Comparison of ENCODE assay signal across 35 cellular contexts in genomic region chr2:29031046-29031445, GRCh38. TPM values are rescaled to one million over a fixed set of nuclear protein-coding genes. Genes with fewer than 3 reads are reported as not detected.
"Had no signal": no experiment of that assay in that cellular context is flagged by ENCODE, and none has a peak within 500 bp of the region (broad histone marks: within the 10 kb centered on the region; RNA-seq: fewer than 3 reads in every experiment).

No MANE protein-coding gene starts in this region.

- H3K4me2 ChIP-seq: neural progenitor cell, smooth muscle cell had no signal

- H3K4me1 ChIP-seq: parathyroid adenoma, psoas muscle, testis, transverse colon, upper lobe of right lung, vagina had no signal

- H3K4me1 Mint-ChIP-seq: stimulated activated memory B cell treated with anti-CD40 and anti-IgM and Interleukin-4, amounts not matched to agents 10 μg/mL and 1 μg/mL and 100 μg/mL, for 72 hours had no signal

- H3K9me3 ChIP-seq: ovary, psoas muscle, spleen, suprapubic skin, testis, tibial artery, transverse colon, upper lobe of right lung, vagina had no signal

- H3K4me3 ChIP-seq: neural progenitor cell, ovary, psoas muscle, skin epidermis, smooth muscle cell, spleen, suprapubic skin, testis, tibial artery, transverse colon, upper lobe of right lung, vagina had no signal

- H3K27me3 Mint-ChIP-seq: naive thymus-derived CD4-positive, alpha-beta T cell; stimulated activated memory B cell treated with anti-CD40 and anti-IgM and Interleukin-4, amounts not matched to agents 10 μg/mL and 1 μg/mL and 100 μg/mL, for 72 hours; stimulated activated naive CD8-positive, alpha-beta T cell treated with anti-CD3 and anti-CD28 coated beads, Interleukin-15, amount 100 ng/mL, for 72 hours had no signal

- DNase-seq: naive thymus-derived CD4-positive, alpha-beta T cell; natural killer cell; occipital lobe; ovary; posterior cingulate gyrus; right cardiac atrium; spleen; stimulated activated CD4-positive, alpha-beta T cell treated with anti-CD3 and anti-CD28 coated beads, Interleukin-12 subunit alpha, Interleukin-12 subunit beta, amount 100 ng/mL, for 4 hours; stimulated activated CD4-positive, alpha-beta T cell treated with anti-CD3 and anti-CD28 coated beads, Interleukin-1b, Interleukin-23, amount 100 ng/mL, for 48 hours; stimulated activated CD4-positive, alpha-beta T cell treated with anti-CD3 and anti-CD28 coated beads, Interleukin-4, amount 100 ng/mL, for 1 hour; stimulated activated CD4-positive, alpha-beta T cell treated with anti-CD3 and anti-CD28 coated beads, Interleukin-4, amount 100 ng/mL, for 4 hours; stimulated activated CD8-positive, alpha-beta memory T cell treated with anti-CD3 and anti-CD28 coated beads, Interleukin-4, amount 100 ng/mL, for 48 hours; stimulated activated naive CD4-positive, alpha-beta T cell; stimulated activated naive CD8-positive, alpha-beta T cell treated with anti-CD3 and anti-CD28 coated beads, Interleukin-15, amount 100 ng/mL, for 72 hours; stimulated activated naive CD8-positive, alpha-beta T cell treated with anti-CD3 and anti-CD28 coated beads, Interleukin-15, Interleukin-2, amounts not matched to agents 100 U/mL and 50 U/mL, for 24 hours; substantia nigra; testis; tibial artery; transverse colon; upper lobe of right lung had no signal

- H3K4me3 Mint-ChIP-seq: naive thymus-derived CD4-positive, alpha-beta T cell; natural killer cell; nephron; neural progenitor cell; stimulated activated memory B cell treated with anti-CD40 and anti-IgM and Interleukin-4, amounts not matched to agents 10 μg/mL and 1 μg/mL and 100 μg/mL, for 72 hours; stimulated activated naive CD8-positive, alpha-beta T cell treated with anti-CD3 and anti-CD28 coated beads, Interleukin-15, amount 100 ng/mL, for 72 hours; type B pancreatic cell had no signal

- ATAC-seq: naive thymus-derived CD4-positive, alpha-beta T cell; natural killer cell; right cardiac atrium; sciatic nerve; stimulated activated memory B cell treated with anti-CD40 and anti-IgM and Interleukin-4, amounts not matched to agents 10 μg/mL and 1 μg/mL and 100 μg/mL, for 72 hours; stimulated activated naive CD8-positive, alpha-beta T cell treated with anti-CD3 and anti-CD28 coated beads, Interleukin-15, amount 100 ng/mL, for 72 hours; stimulated activated naive CD8-positive, alpha-beta T cell treated with anti-CD3 and anti-CD28 coated beads, Interleukin-15, Interleukin-2, amounts not matched to agents 100 U/mL and 50 U/mL, for 24 hours; upper lobe of right lung had no signal

- H3K9ac ChIP-seq: neural progenitor cell, parathyroid adenoma had no signal

- H3K27me3 ChIP-seq: neural progenitor cell, ovary, spleen, suprapubic skin, testis, tibial artery, transverse colon, upper lobe of right lung, vagina had no signal

- H3K27ac Mint-ChIP-seq: nephron; neural progenitor cell; progenitor cell of endocrine pancreas; stimulated activated memory B cell treated with anti-CD40 and anti-IgM and Interleukin-4, amounts not matched to agents 10 μg/mL and 1 μg/mL and 100 μg/mL, for 72 hours; stimulated activated naive CD8-positive, alpha-beta T cell treated with anti-CD3 and anti-CD28 coated beads, Interleukin-15, amount 100 ng/mL, for 72 hours; type B pancreatic cell had no signal

- H3K79me2 ChIP-seq: parathyroid adenoma had no signal

- H3K36me3 ChIP-seq: neural progenitor cell, ovary, suprapubic skin, tibial artery, transverse colon, upper lobe of right lung, vagina had no signal

- H3K27ac ChIP-seq: neural progenitor cell, ovary, parathyroid adenoma, psoas muscle, skin epidermis, spleen, suprapubic skin, testis, tibial artery, transverse colon, upper lobe of right lung, vagina had no signal

- H3K36me3 Mint-ChIP-seq: naive thymus-derived CD4-positive, alpha-beta T cell; neural progenitor cell; stimulated activated memory B cell treated with anti-CD40 and anti-IgM and Interleukin-4, amounts not matched to agents 10 μg/mL and 1 μg/mL and 100 μg/mL, for 72 hours; type B pancreatic cell had no signal

- H2AFZ ChIP-seq: neural progenitor cell, parathyroid adenoma had no signal

RNA-seq across cellular contexts. Expression of gene PCARE, which starts 43.3 kb away (rescaled TPM):
- total RNA-seq: naive thymus-derived CD4-positive, alpha-beta T cell; natural killer cell; osteoblast; progenitor cell of endocrine pancreas; renal cortical epithelial cell; smooth muscle cell; spleen; vagina had no signal
- polyA plus RNA-seq: naive thymus-derived CD4-positive, alpha-beta T cell; neural cell; smooth muscle cell; spleen had no signal

RNA-seq across cellular contexts. Expression of gene TOGARAM2, which starts 49.9 kb away (rescaled TPM):
- total RNA-seq: renal cortical epithelial cell had no signal
